Comparison of ENCODE assay signal across 8 cellular contexts in the genomic region with DNA sequence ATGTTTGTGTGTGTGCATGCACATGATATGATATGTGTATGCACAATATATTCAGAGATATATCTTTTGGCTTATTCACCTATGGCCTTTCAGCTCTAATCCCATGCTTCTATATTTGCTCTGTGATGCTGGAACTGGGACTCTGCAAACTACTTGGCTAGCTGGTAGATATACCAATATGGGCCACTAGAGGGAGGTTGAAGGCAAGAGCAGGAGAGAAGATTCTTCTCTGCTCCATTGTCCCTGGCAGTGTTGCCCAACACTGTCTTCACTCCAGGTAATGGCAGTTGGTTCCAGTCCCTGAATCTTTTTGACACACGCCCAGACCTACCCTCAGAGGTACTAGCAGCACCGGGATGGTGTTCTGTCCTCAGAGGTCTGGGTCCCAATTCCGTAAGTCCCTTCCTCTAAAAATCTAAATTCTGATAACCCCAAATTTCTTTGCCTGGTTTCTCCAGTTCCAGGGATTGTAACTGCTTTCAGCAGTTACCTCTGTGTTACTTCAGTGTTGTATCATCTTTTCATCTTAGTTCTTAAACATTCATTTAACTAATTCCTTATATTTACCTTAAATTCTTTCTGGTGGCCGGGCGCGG. TPM values are rescaled to one million over a fixed set of nuclear protein-coding genes. Genes with fewer than 3 reads are reported as not detected.
DNase-seq lines count a peak whose midpoint lies in the region; ATAC-seq, FAIRE-seq and TF ChIP-seq lines count a peak whose summit lies in the region.

No MANE protein-coding gene starts in this region.

- H3K4me1 Mint-ChIP-seq in activated CD8-positive, alpha-beta T cell treated with anti-CD3 and anti-CD28 coated beads, Interleukin-2, amount 10 ng/mL, durations not matched to agents 7 days and 5 days (ENCODE audit: low read depth): no peaks in the 10 kb centered on the region

- H3K27ac Mint-ChIP-seq in activated CD8-positive, alpha-beta T cell treated with anti-CD3 and anti-CD28 coated beads, Interleukin-2, amount 10 ng/mL, durations not matched to agents 7 days and 5 days: no peak overlapping the region

- no peaks in the 10 kb centered on the region for H3K27me3 Mint-ChIP-seq in activated CD8-positive, alpha-beta T cell treated with anti-CD3 and anti-CD28 coated beads, Interleukin-2, amount 10 ng/mL, durations not matched to agents 7 days and 5 days (ENCODE audit: low read depth)

- no peaks in the 10 kb centered on the region for H3K36me3 Mint-ChIP-seq in activated CD8-positive, alpha-beta T cell treated with anti-CD3 and anti-CD28 coated beads, Interleukin-2, amount 10 ng/mL, durations not matched to agents 7 days and 5 days (ENCODE audit: low read depth)

- H3K9me3 Mint-ChIP-seq in activated CD8-positive, alpha-beta T cell treated with anti-CD3 and anti-CD28 coated beads, Interleukin-2, amount 10 ng/mL, durations not matched to agents 7 days and 5 days (ENCODE audit: insufficient read depth): no peaks in the 10 kb centered on the region

- CTCF ChIA-PET in activated CD8-positive, alpha-beta T cell treated with anti-CD3 and anti-CD28 coated beads, Interleukin-2, amount 10 ng/mL, durations not matched to agents 7 days and 5 days (lab: Charles Lee): interaction anchor here (0.6 to 2.9 kb wide), 16 partner anchors 8 to 452 kb away, joined by 3 to 21 read pairs (median 4); partner anchors contain the start of gene GTPBP8

- ATAC-seq in HG03175 (IDR thresholded peaks at IDR 0.05; ENCODE audit: unreplicated experiment) (peak; percentile 81), omental fat pad (ENCODE audit: low FRiP score) (peak; percentile 73)
- peak; percentile 72 for ATAC-seq in activated CD8-positive, alpha-beta T cell treated with anti-CD3 and anti-CD28 coated beads, Interleukin-2, amount 10 ng/mL, durations not matched to agents 7 days and 5 days

- TF ChIP-seq CTCF in foreskin fibroblast (IDR thresholded peaks at IDR 0.05; ENCODE audit: low read depth, low read length): peak; percentile 88
- peak in 1 of 3 donors; percentile 10 for TF ChIP-seq CTCF in omental fat pad (IDR thresholded peaks at IDR 0.05)

- peak; percentile 86 for FAIRE-seq in GM18507 (lab: Jason Lieb, UNC)

- H3K4me3 Mint-ChIP-seq in activated CD8-positive, alpha-beta T cell treated with anti-CD3 and anti-CD28 coated beads, Interleukin-2, amount 10 ng/mL, durations not matched to agents 7 days and 5 days: no peak overlapping the region

- peak; percentile 52 for DNase-seq in CD1c-positive myeloid dendritic cell (ENCODE audit: extremely low spot score)
- peak; percentile 39 for DNase-seq in GM18507 (ENCODE audit: extremely low spot score, insufficient read length, low read depth)
- DNase-seq in NCI-H460 (ENCODE audit: extremely low read depth, low read depth): peak; percentile 46
- peak; percentile 56 for DNase-seq in activated CD8-positive, alpha-beta T cell treated with anti-CD3 and anti-CD28 coated beads, Interleukin-2, amount 10 ng/mL, durations not matched to agents 7 days and 5 days
- DNase-seq in foreskin fibroblast: peak; percentile 36 to 74
- DNase-seq in omental fat pad (ENCODE audit: low spot score): no peak
- DNase-seq in GF-D8 (lab: John Stamatoyannopoulos, UW): no peak

- POLR2A ChIA-PET in activated CD8-positive, alpha-beta T cell treated with anti-CD3 and anti-CD28 coated beads, Interleukin-2, amount 10 ng/mL, durations not matched to agents 7 days and 5 days (lab: Charles Lee): no interaction called here

- no peak overlapping the region for H3K4me3 ChIP-seq in foreskin fibroblast (ENCODE audit: low read depth in 1 of 2, low read length in 2 of 2)

RNA-seq across cellular contexts. Expression of gene GTPBP8, which starts 44.7 kb away (rescaled TPM):
- total RNA-seq in NCI-H460 (2014; rRNA removed; shearing (Covaris generic)): 17.1 and 17.6 TPM in 2 replicates
- 11.8 and 12.2 TPM in 2 replicates for polyA plus RNA-seq in NCI-H460 (2014; cell fraction: nucleus; rRNA removed)
- 10 to 100 TPM; 24.3 to 24.5 TPM for total RNA-seq in activated CD8-positive, alpha-beta T cell treated with anti-CD3 and anti-CD28 coated beads, Interleukin-2, amount 10 ng/mL, durations not matched to agents 7 days and 5 days
- 10 to 100 TPM; 13.9 to 21.6 (median 17.2) TPM for total RNA-seq in omental fat pad

Comparison
In these comparisons a context has a peak if more than half of its experiments do, and no peak if none do; other contexts are left out.
1. DNase-seq: peak in CD1c-positive myeloid dendritic cell (single experiment), GM18507 (single experiment), NCI-H460 (single experiment), activated CD8-positive, alpha-beta T cell treated with anti-CD3 and anti-CD28 coated beads, Interleukin-2, amount 10 ng/mL, durations not matched to agents 7 days and 5 days (single experiment) and foreskin fibroblast (2 of 2); none in omental fat pad (single experiment) and GF-D8 (single experiment).
2. Peak in every context shown above with its lines, with median percentiles within 50 percentile points of each other: ATAC-seq.